In genomic region chr1:111272081-111272480, GRCh38 we compare ENCODE assay signal across 36 cellular contexts. TPM values are rescaled to one million over a fixed set of nuclear protein-coding genes. Genes with fewer than 3 reads are reported as not detected.
"Had no signal": no experiment of that assay in that cellular context is flagged by ENCODE, and none has a peak within 500 bp of the region (broad histone marks: within the 10 kb centered on the region; RNA-seq: fewer than 3 reads in every experiment).

No MANE protein-coding gene starts in this region.

- H3K36me3 ChIP-seq: esophagus muscularis mucosa, heart right ventricle, sigmoid colon, thoracic aorta, uterus had no signal

- H3K27ac ChIP-seq: esophagus muscularis mucosa, foreskin keratinocyte, heart right ventricle, parathyroid adenoma, psoas muscle, sigmoid colon, thoracic aorta, uterus, VCaP had no signal

- DNase-seq: activated CD4-positive, alpha-beta memory T cell treated with anti-CD3 and anti-CD28 coated beads, Interleukin-2, amount 10 ng/mL, durations not matched to agents 7 days and 5 days; activated CD4-positive, alpha-beta T cell treated with anti-CD3 and anti-CD28 coated beads, Interleukin-2, amount 10 ng/mL, durations not matched to agents 24 days and 14 days; activated CD8-positive, alpha-beta memory T cell treated with anti-CD3 and anti-CD28 coated beads, Interleukin-2, amount 50 U/mL, for 48 hours; activated naive CD4-positive, alpha-beta T cell treated with Interleukin-2 at 50 U/mL for 16 hours; activated T-cell treated with anti-CD3 and anti-CD28 coated beads, Interleukin-2, amount 50 U/mL, for 24 hours; amniotic stem cell; central memory CD4-positive, alpha-beta T cell; foreskin keratinocyte; heart right ventricle; islet precursor cell; left ventricle myocardium superior; mucosa of descending colon; occipital lobe; psoas muscle; sigmoid colon; small intestine; stimulated activated CD4-positive, alpha-beta T cell treated with anti-CD3 and anti-CD28 coated beads, Interleukin-4, amount 100 ng/mL, for 24 hours; SW 1271; T-helper 9 cell; uterus had no signal

- H3K9ac ChIP-seq: parathyroid adenoma had no signal

- H3K4me1 ChIP-seq: foreskin keratinocyte, parathyroid adenoma, psoas muscle, uterus had no signal

- H3K27me3 Mint-ChIP-seq: type B pancreatic cell had no signal

- H3K4me3 Mint-ChIP-seq: activated CD4-positive, alpha-beta memory T cell treated with anti-CD3 and anti-CD28 coated beads, Interleukin-2, amount 10 ng/mL, durations not matched to agents 7 days and 5 days; activated CD4-positive, alpha-beta T cell treated with anti-CD3 and anti-CD28 coated beads, Interleukin-2, amount 10 ng/mL, durations not matched to agents 24 days and 14 days; dendritic cell treated with granulocyte-macrophage colony-stimulating factor and Interleukin-4, amounts not matched to agents 40 ng/mL and 50 ng/mL, for 4 days; neural crest cell; T-helper 1 cell treated with Interleukin-12 subunit alpha and Interleukin-12 subunit beta and Interleukin-4 antibody, amounts not matched to agents 30 μg/mL and 1 μg/mL, for 36 hours; type B pancreatic cell had no signal

- H3K9me3 ChIP-seq: mucosa of descending colon, psoas muscle, sigmoid colon, thoracic aorta, uterus had no signal

- H3K9me3 Mint-ChIP-seq: activated CD4-positive, alpha-beta memory T cell treated with anti-CD3 and anti-CD28 coated beads, Interleukin-2, amount 10 ng/mL, durations not matched to agents 7 days and 5 days; dendritic cell treated with granulocyte-macrophage colony-stimulating factor and Interleukin-4, amounts not matched to agents 40 ng/mL and 50 ng/mL, for 4 days; stimulated activated effector memory CD8-positive, alpha-beta T cell treated with anti-CD3 and anti-CD28 coated beads, Interleukin-12 subunit alpha, Interleukin-12 subunit beta, amount 100 ng/mL, for 72 hours; stimulated activated naive CD8-positive, alpha-beta T cell treated with anti-CD3 and anti-CD28 coated beads, Interleukin-15, Interleukin-2, amounts not matched to agents 100 ng/mL and 50 ng/mL, for 24 hours; type B pancreatic cell had no signal

- ATAC-seq: activated CD4-positive, CD25-positive, alpha-beta regulatory T cell treated with anti-CD3 and anti-CD28 coated beads, Interleukin-2, amount 50 U/mL, for 24 hours; foreskin keratinocyte; heart right ventricle; left ventricle myocardium superior; mucosa of descending colon; psoas muscle; stimulated activated effector memory CD8-positive, alpha-beta T cell treated with anti-CD3 and anti-CD28 coated beads, Interleukin-12 subunit alpha, Interleukin-12 subunit beta, amount 100 ng/mL, for 72 hours had no signal

- H3K4me3 ChIP-seq: esophagus muscularis mucosa, heart right ventricle, mucosa of descending colon, psoas muscle, sigmoid colon, thoracic aorta, uterus had no signal

- H3K36me3 Mint-ChIP-seq: stimulated activated effector memory CD8-positive, alpha-beta T cell treated with anti-CD3 and anti-CD28 coated beads, Interleukin-12 subunit alpha, Interleukin-12 subunit beta, amount 100 ng/mL, for 72 hours; type B pancreatic cell had no signal

- H3K27ac Mint-ChIP-seq: activated CD4-positive, alpha-beta memory T cell treated with anti-CD3 and anti-CD28 coated beads, Interleukin-2, amount 10 ng/mL, durations not matched to agents 7 days and 5 days; activated CD4-positive, alpha-beta T cell treated with anti-CD3 and anti-CD28 coated beads, Interleukin-2, amount 10 ng/mL, durations not matched to agents 24 days and 14 days; activated T-cell treated with anti-CD3 and anti-CD28 coated beads, Interleukin-2, amount 50 U/mL, for 24 hours; activated T-helper 2 cell treated with anti-CD3 and anti-CD28 coated beads, Interferon-gamma antibody, Interleukin-2, Interleukin-4, amounts not matched to agents 10 μg/mL and 5 μg/mL and 100 μg/mL, durations not matched to agents 14 hours and 24 hours and 36 hours; dendritic cell treated with granulocyte-macrophage colony-stimulating factor and Interleukin-4, amounts not matched to agents 40 ng/mL and 50 ng/mL, for 4 days; stimulated activated effector memory CD8-positive, alpha-beta T cell treated with anti-CD3 and anti-CD28 coated beads, Interleukin-12 subunit alpha, Interleukin-12 subunit beta, amount 100 ng/mL, for 72 hours; stimulated activated naive CD8-positive, alpha-beta T cell treated with anti-CD3 and anti-CD28 coated beads, Interleukin-15, Interleukin-2, amounts not matched to agents 100 ng/mL and 50 ng/mL, for 24 hours; T-helper 1 cell treated with Interleukin-12 subunit alpha and Interleukin-12 subunit beta and Interleukin-4 antibody, amounts not matched to agents 30 μg/mL and 1 μg/mL, for 36 hours; type B pancreatic cell had no signal

RNA-seq across cellular contexts. Expression of gene CHIA, which starts 18.6 kb away (rescaled TPM):
- total RNA-seq: activated CD4-positive, alpha-beta memory T cell treated with anti-CD3 and anti-CD28 coated beads, Interleukin-2, amount 10 ng/mL, durations not matched to agents 7 days and 5 days; activated CD4-positive, alpha-beta T cell treated with anti-CD3 and anti-CD28 coated beads, Interleukin-2, amount 10 ng/mL, durations not matched to agents 24 days and 14 days; activated T-helper 2 cell treated with anti-CD3 and anti-CD28 coated beads, Interferon-gamma antibody, Interleukin-2, Interleukin-4, amounts not matched to agents 10 μg/mL and 5 μg/mL and 100 μg/mL, durations not matched to agents 14 hours and 24 hours and 36 hours; esophagus muscularis mucosa; foreskin keratinocyte; glomerular endothelial cell; heart right ventricle; left ventricle myocardium superior; lung microvascular endothelial cell; mesenteric fat pad; mucosa of descending colon; myocyte; neural crest cell; occipital lobe; psoas muscle; sigmoid colon; thoracic aorta had no signal
- polyA plus RNA-seq: foreskin keratinocyte, sigmoid colon had no signal

RNA-seq across cellular contexts. Expression of gene CHI3L2, which starts 44.6 kb away (rescaled TPM):
- total RNA-seq: glomerular endothelial cell, lung microvascular endothelial cell, neural crest cell had no signal
